Comparison of ENCODE assay signal across 15 cellular contexts in the genomic region with DNA sequence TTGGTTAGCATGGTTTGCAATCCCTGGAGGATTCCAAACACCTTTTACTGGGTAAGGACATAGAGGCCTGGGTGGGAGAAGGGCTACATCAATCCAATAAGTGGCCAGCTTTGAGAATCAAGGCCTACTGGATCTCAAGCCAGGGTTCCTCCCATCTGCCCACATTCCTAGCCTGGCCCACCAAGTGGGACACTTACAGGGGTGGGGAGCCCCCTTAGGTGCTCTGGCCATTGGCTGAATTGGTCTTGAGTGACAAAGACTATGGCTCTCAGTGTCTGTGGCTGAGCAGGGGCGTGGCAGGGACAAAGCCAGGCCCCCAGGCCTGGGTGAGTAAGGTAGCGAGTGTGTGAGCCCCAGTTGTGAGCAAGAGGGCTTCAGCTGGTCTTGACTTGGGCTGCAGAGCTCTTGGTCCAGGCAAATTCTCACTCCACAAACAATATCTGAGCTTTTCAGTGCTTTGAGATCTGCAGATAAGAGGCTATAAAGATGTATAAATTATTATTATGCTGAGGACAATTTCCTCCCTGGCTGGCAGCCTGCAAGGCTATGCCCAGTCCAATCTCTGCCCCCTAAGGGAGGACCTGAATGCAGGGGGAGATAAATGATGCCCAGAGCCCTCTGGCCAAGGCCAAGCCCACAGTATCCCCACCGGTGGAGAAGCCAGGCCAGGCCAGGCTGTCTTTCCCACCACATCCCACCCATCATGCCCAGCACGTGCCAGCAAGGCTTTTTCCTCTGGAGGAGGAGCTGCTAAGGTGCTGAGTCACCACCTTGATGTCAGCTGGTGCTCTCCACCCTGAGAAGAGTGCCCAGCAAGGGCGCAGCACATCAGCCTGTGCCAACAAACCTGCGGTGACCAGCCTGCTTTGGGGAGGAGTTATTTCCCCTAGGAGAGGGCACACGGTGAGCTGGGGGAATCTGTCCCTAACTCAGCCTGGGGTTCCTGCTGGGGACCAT.
DNase-seq lines count a peak whose midpoint lies in the region; ATAC-seq, FAIRE-seq and TF ChIP-seq lines count a peak whose summit lies in the region.
"Had no signal": no experiment of that assay in that cellular context is flagged by ENCODE, and none has a peak within 500 bp of the region (broad histone marks: within the 10 kb centered on the region; RNA-seq: fewer than 3 reads in every experiment).

No MANE protein-coding gene starts in this region.

- no peak overlapping the region for H3K9ac ChIP-seq in K562 (ENCODE audit: insufficient read depth in 1 of 2, low read depth in 2 of 2, low read length in 2 of 2)
- no peak overlapping the region for H3K9ac ChIP-seq in neuronal stem cell (ENCODE audit: low read depth, low read length, poor library complexity)

- H3K18ac ChIP-seq in neuronal stem cell (ENCODE audit: low read length) = peak overlapping the region; percentile 2

- no peak overlapping the region for H3K4ac ChIP-seq in neuronal stem cell (ENCODE audit: low read length)

- H3K14ac ChIP-seq in neuronal stem cell (ENCODE audit: low read length) = no peak overlapping the region

- H2BK12ac ChIP-seq in neuronal stem cell (ENCODE audit: low read length) = peak overlapping the region; percentile 0

- no peaks in the 10 kb centered on the region for H3K36me3 ChIP-seq in K562 (ENCODE audit: control insufficient read depth, insufficient read depth, low read length)
- no peaks in the 10 kb centered on the region for H3K36me3 ChIP-seq in neuronal stem cell (replicated peaks in 1 of 2; ENCODE audit: control insufficient read depth in 2 of 2, insufficient read depth in 2 of 2, low read length in 2 of 2)
- H3K36me3 ChIP-seq: brain microvascular endothelial cell, left ventricle myocardium inferior had no signal

- DNase-seq in DMS53 (lab: John Stamatoyannopoulos, UW) = peak; percentile 20
- DNase-seq in DMS53 treated with DMSO at 0.1 percent for 48 hours (lab: John Stamatoyannopoulos, UW; ENCODE audit: unreplicated experiment) = no peak
- peak; percentile 60 for DNase-seq in HS-27A (ENCODE audit: low read depth)
- no peak for DNase-seq in K562 (ENCODE audit: extremely low read depth in 1 of 4, low spot score in 3 of 4)
- DNase-seq in neuronal stem cell (ENCODE audit: low spot score) = no peak
- DNase-seq in GM13976 (ENCODE audit: low spot score) = no peak
- no peak for DNase-seq in COLO829 (ENCODE audit: low spot score)
- DNase-seq in stimulated activated CD4-positive, alpha-beta T cell treated with anti-CD3 and anti-CD28 coated beads, Interleukin-12 subunit alpha, Interleukin-12 subunit beta, amount 100 ng/mL, for 4 hours = no peak
- DNase-seq: activated CD4-positive, alpha-beta T cell treated with anti-CD3 and anti-CD28 coated beads, Interleukin-2, amount 50 U/mL, for 4 hours; brain microvascular endothelial cell; endodermal cell; glutamatergic neuron; left ventricle myocardium inferior; NCI-H2171 had no signal

- FAIRE-seq in K562 (lab: Jason Lieb, UNC) = no peak

- peak; percentile 31; the same call in 1 of the 3 replicates for ATAC-seq in K562

- H3K9me3 ChIP-seq in K562 (replicated peaks; ENCODE audit: control insufficient read depth, insufficient read depth, low read depth, low read length) (no peaks in the 10 kb centered on the region), neuronal stem cell (replicated peaks in 1 of 2; ENCODE audit: control insufficient read depth in 2 of 2, insufficient read depth in 1 of 2, low read depth in 1 of 2, low read length in 2 of 2) (no peaks in the 10 kb centered on the region)
- H3K9me3 ChIP-seq: left ventricle myocardium inferior had no signal

- no peaks in the 10 kb centered on the region for H3K9me1 ChIP-seq in K562 (ENCODE audit: control insufficient read depth, insufficient read depth, low read length)

- TF ChIP-seq RAD21 in K562 (CRISPR knock-in tag; conservative IDR thresholded peaks at IDR 0.05 in 1 of 2, IDR thresholded peaks at IDR 0.05 in 1 of 2) = no peak

- H4K20me1 ChIP-seq in K562 (replicated peaks; ENCODE audit: control insufficient read depth, insufficient read depth, low read length) = no peaks in the 10 kb centered on the region

- no peaks in the 10 kb centered on the region for H3K79me1 ChIP-seq in neuronal stem cell (ENCODE audit: low read depth, low read length)

- H3K4me2 ChIP-seq in K562 (ENCODE audit: insufficient read depth, low read length) (no peak overlapping the region), neuronal stem cell (ENCODE audit: insufficient read depth, low read length, poor library complexity, severe bottlenecking) (no peak overlapping the region)

- H2BK5ac ChIP-seq in neuronal stem cell (ENCODE audit: low read length) = peak overlapping the region; percentile 69

- TF ChIP-seq EP300 in K562 (IDR thresholded peaks at IDR 0.05; ENCODE audit: low read length) = no peak

- intact Hi-C loops in K562 (cut with micrococcal nuclease) = no loop called here

- no peak overlapping the region for H3K23ac ChIP-seq in neuronal stem cell (ENCODE audit: low read depth, low read length, poor library complexity)

- no TSS peak for BruUV-seq in K562 (replicated peaks; lab: Mats Ljungman, UMichigan)

- H2BK15ac ChIP-seq in neuronal stem cell (ENCODE audit: low read length) = no peak overlapping the region

- H3K79me2 ChIP-seq in K562 (ENCODE audit: control insufficient read depth, insufficient read depth, low read length) = no peaks in the 10 kb centered on the region

- no peak overlapping the region for H3K4me3 ChIP-seq in K562
- H3K4me3 ChIP-seq in neuronal stem cell (ENCODE audit: low read length in 2 of 2) = no peak overlapping the region
- H3K4me3 ChIP-seq: left ventricle myocardium inferior had no signal

- H3K27ac ChIP-seq in K562 (ENCODE audit: extremely low read depth, low read depth, low read length) (no peak overlapping the region), neuronal stem cell (replicated peaks; ENCODE audit: low read length) (no peak overlapping the region)
- H3K27ac ChIP-seq: 22Rv1, brain microvascular endothelial cell had no signal

- H2AFZ ChIP-seq in K562 (ENCODE audit: low read depth, low read length) (no peak overlapping the region), neuronal stem cell (ENCODE audit: low read length) (no peak overlapping the region)

- TF ChIP-seq CTCF in K562 (IDR thresholded peaks at IDR 0.05 in 2 of 3, conservative IDR thresholded peaks at IDR 0.05 in 1 of 3; ENCODE audit: insufficient read depth in 2 of 3, low read depth in 1 of 3, low read length in 3 of 3) (no peak), GM13976 (IDR thresholded peaks at IDR 0.05; ENCODE audit: borderline replicate concordance, control extremely low read depth, extremely low read depth, insufficient read depth, missing control alignments) (no peak)

- no peak for TF ChIP-seq POLR2A in K562 (conservative IDR thresholded peaks at IDR 0.05)

- H2AK5ac ChIP-seq in neuronal stem cell (ENCODE audit: low read depth, low read length) = no peak overlapping the region

- no peak overlapping the region for H4K91ac ChIP-seq in neuronal stem cell (ENCODE audit: low read depth, low read length, poor library complexity)

- 61% methylated on average over 6 of the region's 7 CpGs for WGBS in K562 (ENCODE audit: insufficient coverage, low coverage, missing lambda C conversion rate)
- WGBS in neuronal stem cell (ENCODE audit: extremely low coverage in 2 of 2, insufficient read length in 2 of 2, insufficient replicate concordance in 1 of 2), 2 donors = no CpG with 5 or more reads among the region's 7 CpGs

- CTCF ChIA-PET in K562 (lab: Yijun Ruan, JAX; ENCODE audit: low intra/inter-chr PET ratio) = no interaction called here

- H3K4me1 ChIP-seq in K562 (replicated peaks in 1 of 2; ENCODE audit: control insufficient read depth in 2 of 2, insufficient read depth in 2 of 2, low read length in 2 of 2) (peaks cover 0 to 19% of the 10 kb centered on the region in 2 experiments; a peak in 4 of 5 replicates), neuronal stem cell (ENCODE audit: control insufficient read depth in 2 of 2, insufficient read depth in 1 of 2, low read depth in 1 of 2, low read length in 2 of 2) (peaks cover 0 to 3% of the 10 kb centered on the region in 2 donors)

- in situ Hi-C loops in K562 (cut with MboI) = no loop called here
- in situ Hi-C loops in GM13976 (cut with MboI; ENCODE audit: low sequenced_read_pairs, unreplicated experiment) = no loop called here

- POLR2A ChIA-PET in K562 (lab: Yijun Ruan, JAX) = interaction anchor here (0.6 to 2.0 kb wide), 5 partner anchors 10 to 84 kb away, joined by 3 to 6 read pairs (median 3); no protein-coding TSS in a partner anchor

- H3K27me3 ChIP-seq in K562 (ENCODE audit: control insufficient read depth in 2 of 2, insufficient read depth in 2 of 2, low read length in 2 of 2) (no peaks in the 10 kb centered on the region), neuronal stem cell (ENCODE audit: control insufficient read depth in 3 of 3, insufficient read depth in 3 of 3, low read depth in 1 of 3, low read length in 3 of 3) (peaks cover 0 to 23% (median 0%) of the 10 kb centered on the region in 3 experiments)
- H3K27me3 ChIP-seq: brain microvascular endothelial cell had no signal

- no peak overlapping the region for H2BK120ac ChIP-seq in neuronal stem cell (ENCODE audit: low read depth, low read length)

- H4K8ac ChIP-seq in neuronal stem cell (ENCODE audit: low read depth, low read length) = no peak overlapping the region

TF ChIP-seq in K562, 482 proteins besides CTCF, POLR2A, EP300 and RAD21:
- no peak for TF ChIP-seq SETDB1 (IDR thresholded peaks at IDR 0.05; ENCODE audit: low read length)
- no peak for TF ChIP-seq KAT7 (CRISPR knock-in tag; IDR thresholded peaks at IDR 0.05; ENCODE audit: borderline replicate concordance)
- TF ChIP-seq, protein P1, sequence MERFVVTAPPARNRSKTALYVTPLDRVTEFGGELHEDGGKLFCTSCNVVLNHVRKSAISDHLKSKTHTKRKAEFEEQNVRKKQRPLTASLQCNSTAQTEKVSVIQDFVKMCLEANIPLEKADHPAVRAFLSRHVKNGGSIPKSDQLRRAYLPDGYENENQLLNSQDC (CRISPR knock-in tag; IDR thresholded peaks at IDR 0.05) = no peak
- peak; percentile 58 for TF ChIP-seq BHLHE40 (IDR thresholded peaks at IDR 0.05; ENCODE audit: low read length)
- TF ChIP-seq NFE2 (IDR thresholded peaks at IDR 0.05; ENCODE audit: low read depth) = peak; percentile 44; the same call in 1 of the 2 replicates

Comparison
In these comparisons a context has a peak if more than half of its experiments do, and no peak if none do; other contexts are left out.
1. DNase-seq: peak in DMS53 (single experiment) and HS-27A (single experiment); none in DMS53 treated with DMSO at 0.1 percent for 48 hours (single experiment), K562 (0 of 4), neuronal stem cell (single experiment), GM13976 (single experiment), COLO829 (single experiment) and stimulated activated CD4-positive, alpha-beta T cell treated with anti-CD3 and anti-CD28 coated beads, Interleukin-12 subunit alpha, Interleukin-12 subunit beta, amount 100 ng/mL, for 4 hours (single experiment).